In genomic region chr2:105455488-105455991, GRCh38 we compare ENCODE assay signal across 9 cellular contexts. TPM values are rescaled to one million over a fixed set of nuclear protein-coding genes. Genes with fewer than 3 reads are reported as not detected.
DNase-seq lines count a peak whose midpoint lies in the region; ATAC-seq and TF ChIP-seq lines count a peak whose summit lies in the region.
"Had no signal": no experiment of that assay in that cellular context is flagged by ENCODE, and none has a peak within 500 bp of the region (broad histone marks: within the 10 kb centered on the region; RNA-seq: fewer than 3 reads in every experiment).

No MANE protein-coding gene starts in this region.

- H4K5ac ChIP-seq in mesendoderm (ENCODE audit: low read length), result no peak overlapping the region

- no peaks in the 10 kb centered on the region for H3K9me3 ChIP-seq in effector memory CD4-positive, alpha-beta T cell (ENCODE audit: control insufficient read depth, low read length)
- no peaks in the 10 kb centered on the region for H3K9me3 ChIP-seq in esophagus muscularis mucosa
- H3K9me3 ChIP-seq: right atrium auricular region had no signal

- H3K56ac ChIP-seq in mesendoderm (ENCODE audit: low read length), result no peak overlapping the region

- H3K4ac ChIP-seq in mesendoderm (ENCODE audit: low read depth, low read length), result no peak overlapping the region

- intact Hi-C loops in esophagus muscularis mucosa (cut with DNase I), result no loop called here

- peaks cover 3% of the 10 kb centered on the region; the same call in 1 of the 2 replicates for H3K27me3 ChIP-seq in BJ (ENCODE audit: control insufficient read depth, insufficient read depth, low read length)
- H3K27me3 ChIP-seq in mesendoderm (ENCODE audit: insufficient read depth, low read length, poor library complexity), result no peaks in the 10 kb centered on the region
- no peaks in the 10 kb centered on the region for H3K27me3 ChIP-seq in effector memory CD4-positive, alpha-beta T cell (replicated peaks; ENCODE audit: control insufficient read depth, insufficient read depth, low read length, poor library complexity, severe bottlenecking)
- H3K27me3 ChIP-seq in esophagus muscularis mucosa, result no peaks in the 10 kb centered on the region
- H3K27me3 ChIP-seq: right atrium auricular region had no signal

- H3K36me3 ChIP-seq in BJ (ENCODE audit: control insufficient read depth, insufficient read depth, low read length) (no peaks in the 10 kb centered on the region), mesendoderm (ENCODE audit: control insufficient read depth, insufficient read depth, low read length) (no peaks in the 10 kb centered on the region), esophagus muscularis mucosa (no peaks in the 10 kb centered on the region)
- H3K36me3 ChIP-seq in effector memory CD4-positive, alpha-beta T cell (ENCODE audit: control insufficient read depth, insufficient read depth, low read length), result no peaks in the 10 kb centered on the region
- H3K36me3 ChIP-seq: right atrium auricular region had no signal

- no peak overlapping the region for H3K9ac ChIP-seq in mesendoderm (ENCODE audit: low read length)

- H2AK5ac ChIP-seq in mesendoderm (ENCODE audit: low read length), result no peak overlapping the region

- no peak overlapping the region for H2BK15ac ChIP-seq in mesendoderm (replicated peaks; ENCODE audit: low read depth)

- no peak overlapping the region for H2BK5ac ChIP-seq in mesendoderm (ENCODE audit: low read length)

- no peak for ATAC-seq in HG03354 (IDR thresholded peaks at IDR 0.05; ENCODE audit: poor library complexity, severe bottlenecking, unreplicated experiment)

- H3K79me1 ChIP-seq in mesendoderm (ENCODE audit: low read length), result no peaks in the 10 kb centered on the region

- H3K79me2 ChIP-seq in mesendoderm (ENCODE audit: control insufficient read depth, insufficient read depth, low read length), result no peaks in the 10 kb centered on the region

- no peak for TF ChIP-seq POLR2A in esophagus muscularis mucosa (IDR thresholded peaks at IDR 0.05; ENCODE audit: low read depth)

- no peak overlapping the region for H3K4me2 ChIP-seq in mesendoderm (ENCODE audit: low read length)

- no peak overlapping the region for H3K23ac ChIP-seq in mesendoderm (ENCODE audit: low read length)

- WGBS in mesendoderm (ENCODE audit: extremely low coverage, insufficient coverage, low lambda C conversion rate), result no CpG with 5 or more reads among the region's 3 CpGs
- 63% methylated on average over 3 of the region's 3 CpGs for WGBS in esophagus muscularis mucosa

- CTCF ChIA-PET in BJ (lab: Yijun Ruan, JAX), result interaction anchor here (1.0 to 1.3 kb wide), 3 partner anchors 9 to 66 kb away, joined by 3 to 4 read pairs (median 4); partner anchors contain the start of gene FHL2

- TF ChIP-seq CTCF in BJ (IDR thresholded peaks at IDR 0.05; ENCODE audit: insufficient read depth, low read depth, low read length) (no peak), esophagus muscularis mucosa (IDR thresholded peaks at IDR 0.05) (no peak)

- H3K18ac ChIP-seq in mesendoderm (ENCODE audit: low read length), result no peak overlapping the region

- POLR2A ChIA-PET in BJ (lab: Charles Lee), result interaction anchor here (0.6 kb wide), 1 partner anchor 22 kb away, joined by 3 read pairs; no protein-coding TSS in a partner anchor

- H4K8ac ChIP-seq in mesendoderm (ENCODE audit: low read depth, low read length), result no peak overlapping the region

- no peak overlapping the region for H3K4me3 ChIP-seq in BJ (ENCODE audit: low read depth, low read length)
- no peak overlapping the region for H3K4me3 ChIP-seq in mesendoderm (ENCODE audit: low read length)
- H3K4me3 ChIP-seq in effector memory CD4-positive, alpha-beta T cell (ENCODE audit: insufficient read depth, low read depth, low read length, poor library complexity, severe bottlenecking), result no peak overlapping the region
- H3K4me3 ChIP-seq in esophagus muscularis mucosa, result no peak overlapping the region
- H3K4me3 ChIP-seq: right atrium auricular region had no signal

- H3K4me1 ChIP-seq in mesendoderm (ENCODE audit: control insufficient read depth, low read depth, low read length) (no peaks in the 10 kb centered on the region), esophagus muscularis mucosa (no peaks in the 10 kb centered on the region)
- no peaks in the 10 kb centered on the region for H3K4me1 ChIP-seq in effector memory CD4-positive, alpha-beta T cell (ENCODE audit: control insufficient read depth, insufficient read depth, low read length, poor library complexity, severe bottlenecking)
- H3K4me1 ChIP-seq: right atrium auricular region had no signal

- DNase-seq in BJ (ENCODE audit: low read depth) (peak; percentile 97), NCI-H1092 (lab: John Stamatoyannopoulos, UW) (peak; percentile 50), astrocyte of the hippocampus (ENCODE audit: low read depth, low spot score) (peak; percentile 97), mesendoderm (peak; percentile 45), esophagus muscularis mucosa (ENCODE audit: extremely low spot score) (no peak), inferior parietal cortex (ENCODE audit: extremely low spot score) (no peak)
- no peak for DNase-seq in effector memory CD4-positive, alpha-beta T cell

- no peak overlapping the region for H3K27ac ChIP-seq in mesendoderm (ENCODE audit: low read depth, low read length)
- H3K27ac ChIP-seq in effector memory CD4-positive, alpha-beta T cell (ENCODE audit: insufficient read depth, low read length, poor library complexity, severe bottlenecking), result no peak overlapping the region
- H3K27ac ChIP-seq in esophagus muscularis mucosa (replicated peaks in 1 of 4), result no peak overlapping the region
- H3K27ac ChIP-seq: right atrium auricular region had no signal

- TF ChIP-seq EP300 in esophagus muscularis mucosa (IDR thresholded peaks at IDR 0.05), result no peak

- no peak overlapping the region for H2BK120ac ChIP-seq in mesendoderm (ENCODE audit: low read depth, low read length)

RNA-seq across cellular contexts. Expression of gene FHL2, which starts 56.7 kb away (rescaled TPM):
- polyA plus RNA-seq in BJ (2011; rRNA removed), result 472 and 546 TPM in 2 replicates
- polyA minus RNA-seq in BJ (2011; rRNA and poly(A)+ RNA removed), result 254 and 426 TPM in 2 replicates
- 45.6 TPM for polyA plus RNA-seq in mesendoderm (2013, experiment 1 of 2)
- 47.5 TPM for polyA plus RNA-seq in mesendoderm (2013, experiment 2 of 2)
- 100 to 1,000 TPM in 1 of 4 donors, 10 to 100 TPM in 3; 81.8 to 114 (median 87.9) TPM for total RNA-seq in esophagus muscularis mucosa

Comparison
In these comparisons a context has a peak if more than half of its experiments do, and no peak if none do; other contexts are left out.
1. DNase-seq: peak in BJ (single experiment), NCI-H1092 (single experiment), astrocyte of the hippocampus (single experiment) and mesendoderm (single experiment); none in effector memory CD4-positive, alpha-beta T cell (0 of 3), esophagus muscularis mucosa (single experiment) and inferior parietal cortex (single experiment).